19 cellular contexts compared by ENCODE assay signal in genomic region chr19:22026687-22027086, GRCh38. TPM values are rescaled to one million over a fixed set of nuclear protein-coding genes. Genes with fewer than 3 reads are reported as not detected.
"Had no signal": no experiment of that assay in that cellular context is flagged by ENCODE, and none has a peak within 500 bp of the region (broad histone marks: within the 10 kb centered on the region; RNA-seq: fewer than 3 reads in every experiment).

No MANE protein-coding gene starts in this region.

- H3K27ac ChIP-seq: dorsolateral prefrontal cortex, left lung, lower lobe of right lung, neutrophil, pancreas, sigmoid colon, stomach, thyroid gland had no signal

- H3K9me3 Mint-ChIP-seq: stimulated activated effector memory CD8-positive, alpha-beta T cell treated with anti-CD3 and anti-CD28 coated beads, Interleukin-12 subunit alpha, Interleukin-12 subunit beta, amount 100 ng/mL, for 72 hours had no signal

- H3K4me3 Mint-ChIP-seq: natural killer cell treated with Interleukin-12 subunit alpha and Interleukin-12 subunit beta and Interleukin-15 and Interleukin-18, amount 100 ng/mL, for 72 hours; neural crest cell; stimulated activated effector memory CD8-positive, alpha-beta T cell treated with anti-CD3 and anti-CD28 coated beads, Interleukin-12 subunit alpha, Interleukin-12 subunit beta, amount 100 ng/mL, for 72 hours; type B pancreatic cell had no signal

- H3K27ac Mint-ChIP-seq: natural killer cell treated with Interleukin-12 subunit alpha and Interleukin-12 subunit beta and Interleukin-15 and Interleukin-18, amount 100 ng/mL, for 72 hours; stimulated activated effector memory CD8-positive, alpha-beta T cell treated with anti-CD3 and anti-CD28 coated beads, Interleukin-12 subunit alpha, Interleukin-12 subunit beta, amount 100 ng/mL, for 72 hours; type B pancreatic cell had no signal

- H3K36me3 ChIP-seq: left lung, lower lobe of right lung, neutrophil, pancreas, sigmoid colon, stomach, thyroid gland had no signal

- H3K4me1 Mint-ChIP-seq: neural crest cell; stimulated activated effector memory CD8-positive, alpha-beta T cell treated with anti-CD3 and anti-CD28 coated beads, Interleukin-12 subunit alpha, Interleukin-12 subunit beta, amount 100 ng/mL, for 72 hours had no signal

- ATAC-seq: left lung; lower lobe of right lung; pancreas; stimulated activated effector memory CD8-positive, alpha-beta T cell treated with anti-CD3 and anti-CD28 coated beads, Interleukin-12 subunit alpha, Interleukin-12 subunit beta, amount 100 ng/mL, for 72 hours had no signal

- H3K27me3 ChIP-seq: dorsolateral prefrontal cortex, left lung, neutrophil, pancreas, sigmoid colon, stomach, thyroid gland had no signal

- DNase-seq: cerebellar nuclear complex; dorsolateral prefrontal cortex; effector CD4-positive, alpha-beta T cell; kidney; left lung; lower lobe of right lung; pancreas; sigmoid colon; stimulated activated CD4-positive, alpha-beta T cell treated with anti-CD3 and anti-CD28 coated beads, Interleukin-2, amount 100 ng/mL, for 24 hours; stimulated activated CD4-positive, alpha-beta T cell treated with anti-CD3 and anti-CD28 coated beads, Interleukin-4, amount 100 ng/mL, for 24 hours; stimulated activated naive CD4-positive, alpha-beta T cell treated with Interleukin-2 at 50 U/mL for 16 hours; stomach; thyroid gland had no signal

- H3K9me3 ChIP-seq: lower lobe of right lung, pancreas, thyroid gland had no signal

- H3K27me3 Mint-ChIP-seq: natural killer cell treated with Interleukin-12 subunit alpha and Interleukin-12 subunit beta and Interleukin-15 and Interleukin-18, amount 100 ng/mL, for 72 hours; type B pancreatic cell had no signal

- H3K4me3 ChIP-seq: dorsolateral prefrontal cortex, left lung, lower lobe of right lung, pancreas, sigmoid colon, stomach, thyroid gland had no signal

- H3K36me3 Mint-ChIP-seq: natural killer cell treated with Interleukin-12 subunit alpha and Interleukin-12 subunit beta and Interleukin-15 and Interleukin-18, amount 100 ng/mL, for 72 hours; stimulated activated effector memory CD8-positive, alpha-beta T cell treated with anti-CD3 and anti-CD28 coated beads, Interleukin-12 subunit alpha, Interleukin-12 subunit beta, amount 100 ng/mL, for 72 hours; type B pancreatic cell had no signal

- H3K4me1 ChIP-seq: left lung, lower lobe of right lung, pancreas, sigmoid colon, stomach, thyroid gland had no signal

RNA-seq across cellular contexts. Expression of gene ZNF208, which starts 15.9 kb away (rescaled TPM):
- total RNA-seq: neural crest cell, pulmonary artery endothelial cell had no signal

RNA-seq across cellular contexts. Expression of gene ZNF257, which starts 25.6 kb away (rescaled TPM):
- total RNA-seq: neural crest cell had no signal
